In genomic region chr7:29987821-29988317, GRCh38 we compare ENCODE assay signal across 8 cellular contexts. TPM values are rescaled to one million over a fixed set of nuclear protein-coding genes. Genes with fewer than 3 reads are reported as not detected.
DNase-seq lines count a peak whose midpoint lies in the region; ATAC-seq and TF ChIP-seq lines count a peak whose summit lies in the region.

No MANE protein-coding gene starts in this region.

- no peak for TF ChIP-seq POLR2A in erythroblast (IDR thresholded peaks at IDR 0.05; ENCODE audit: low read length)

- ATAC-seq in foreskin keratinocyte, result peak; percentile 60
- no peak for ATAC-seq in GM18867 (IDR thresholded peaks at IDR 0.05; ENCODE audit: unreplicated experiment)
- ATAC-seq in HG03280 (IDR thresholded peaks at IDR 0.05; ENCODE audit: unreplicated experiment), result no peak

- H3K4me1 ChIP-seq in foreskin keratinocyte, result peaks cover 11% of the 10 kb centered on the region

- TF ChIP-seq CTCF in WI38 (IDR thresholded peaks at IDR 0.05; ENCODE audit: low read depth, low read length), result no peak
- no peak for TF ChIP-seq CTCF in foreskin keratinocyte (conservative IDR thresholded peaks at IDR 0.05)

- H3K27me3 ChIP-seq in foreskin keratinocyte, result no peaks in the 10 kb centered on the region

- H3K4me3 ChIP-seq in WI38 (ENCODE audit: low read depth, low read length), result peak overlapping the region; percentile 85

- peak overlapping the region; percentile 69 for H3K27ac ChIP-seq in foreskin keratinocyte

- DNase-seq in DMS 273 treated with DMSO at 0.1 percent for 48 hours (lab: John Stamatoyannopoulos, UW) (peak; percentile 58), HS-27A (ENCODE audit: low read depth) (peak; percentile 70), foreskin keratinocyte (peak; percentile 74 to 88), renal cortical epithelial cell (ENCODE audit: low read depth) (peak; percentile 95), erythroblast (lab: John Stamatoyannopoulos, UW) (no peak)

RNA-seq across cellular contexts. Expression of gene SCRN1, which starts 1.7 kb away (rescaled TPM):
- 103 and 105 TPM in 2 replicates for total RNA-seq in foreskin keratinocyte
- 32.9 and 37.5 TPM in 2 replicates for polyA plus RNA-seq in foreskin keratinocyte
- 81.3 and 127 TPM in 2 replicates for total RNA-seq in renal cortical epithelial cell

RNA-seq across cellular contexts. Expression of gene FKBP14, which starts 38.6 kb away (rescaled TPM):
- total RNA-seq in foreskin keratinocyte, result 17.5 and 19.5 TPM in 2 replicates
- 5.8 and 6.4 TPM in 2 replicates for polyA plus RNA-seq in foreskin keratinocyte
- 16.3 and 35.4 TPM in 2 replicates for total RNA-seq in renal cortical epithelial cell

RNA-seq across cellular contexts. Expression of gene PLEKHA8, which starts 40.3 kb away (rescaled TPM):
- total RNA-seq in foreskin keratinocyte, result 14.0 and 14.3 TPM in 2 replicates
- 3.9 and 4.7 TPM in 2 replicates for polyA plus RNA-seq in foreskin keratinocyte
- 19.6 and 24.7 TPM in 2 replicates for total RNA-seq in renal cortical epithelial cell

Comparison
In these comparisons a context has a peak if more than half of its experiments do, and no peak if none do; other contexts are left out.
1. DNase-seq: peak in DMS 273 treated with DMSO at 0.1 percent for 48 hours (single experiment), HS-27A (single experiment), foreskin keratinocyte (2 of 2) and renal cortical epithelial cell (single experiment); none in erythroblast (0 of 2).